Comparison of ENCODE assay signal across 8 cellular contexts in the genomic region with DNA sequence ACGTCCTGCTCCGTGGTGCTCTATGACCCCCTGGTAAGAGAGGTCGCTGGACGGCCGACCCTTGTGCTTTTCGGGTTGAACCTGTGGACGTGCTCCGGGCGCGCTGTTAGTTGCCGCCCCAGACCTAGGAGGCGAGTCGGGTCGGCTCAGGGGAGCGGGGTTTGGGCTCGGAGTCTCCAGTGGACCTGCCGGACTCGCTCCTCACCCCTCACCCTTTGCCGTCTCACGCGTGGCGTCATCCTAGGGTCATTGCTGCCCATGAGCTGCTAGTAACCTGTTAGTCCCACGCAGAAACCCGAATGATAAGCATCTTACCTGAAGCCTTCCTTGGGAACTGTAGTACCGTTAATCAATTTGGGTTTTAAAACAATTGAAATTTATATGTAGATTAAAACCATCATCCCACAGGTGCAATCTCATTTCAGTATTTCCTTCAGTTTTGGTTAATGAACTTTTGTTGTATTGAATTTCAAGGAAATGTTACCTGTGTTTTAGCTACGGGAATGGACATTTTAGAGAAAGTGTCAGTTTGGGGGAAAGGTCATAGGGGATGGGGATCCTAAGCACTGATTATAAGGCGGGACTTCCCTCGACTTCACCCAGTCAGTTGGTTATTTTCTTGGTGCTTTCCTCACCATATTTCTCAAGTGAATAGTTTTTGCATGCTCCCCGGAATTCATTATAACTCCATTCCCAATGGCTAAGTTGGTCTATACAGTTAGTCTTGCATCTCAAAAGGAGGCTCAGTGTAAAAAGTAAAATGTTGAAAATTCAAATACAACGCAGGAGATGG. TPM values are rescaled to one million over a fixed set of nuclear protein-coding genes. Genes with fewer than 3 reads are reported as not detected.
DNase-seq lines count a peak whose midpoint lies in the region; ATAC-seq and TF ChIP-seq lines count a peak whose summit lies in the region.

No MANE protein-coding gene starts in this region.

- peaks cover 9% of the 10 kb centered on the region for H3K36me3 ChIP-seq in SJSA1
- H3K36me3 ChIP-seq in esophagus squamous epithelium, result peaks cover 0 to 13% (median 0%) of the 10 kb centered on the region in 3 donors
- no peaks in the 10 kb centered on the region for H3K36me3 ChIP-seq in neutrophil

- H3K27me3 Mint-ChIP-seq in activated CD4-positive, alpha-beta T cell treated with anti-CD3 and anti-CD28 coated beads, Interleukin-2, amount 10 ng/mL, durations not matched to agents 24 days and 14 days, result no peaks in the 10 kb centered on the region

- peaks cover 3% of the 10 kb centered on the region for H3K9me3 Mint-ChIP-seq in activated CD4-positive, alpha-beta T cell treated with anti-CD3 and anti-CD28 coated beads, Interleukin-2, amount 10 ng/mL, durations not matched to agents 24 days and 14 days

- H3K4me3 Mint-ChIP-seq in activated CD4-positive, alpha-beta T cell treated with anti-CD3 and anti-CD28 coated beads, Interleukin-2, amount 10 ng/mL, durations not matched to agents 24 days and 14 days, result peak overlapping the region; percentile 94

- intact Hi-C loops in activated CD4-positive, alpha-beta T cell treated with anti-CD3 and anti-CD28 coated beads, Interleukin-2, amount 10 ng/mL, durations not matched to agents 24 days and 14 days (cut with micrococcal nuclease), result no loop called here
- intact Hi-C loops in esophagus squamous epithelium (cut with DNase I), result no loop called here

- TF ChIP-seq CTCF in esophagus squamous epithelium (IDR thresholded peaks at IDR 0.05), result no peak
- no peak for TF ChIP-seq CTCF in neutrophil (IDR thresholded peaks at IDR 0.05)

- H3K9me3 ChIP-seq in SJSA1 (replicated peaks) (no peaks in the 10 kb centered on the region), esophagus squamous epithelium (no peaks in the 10 kb centered on the region), neutrophil (no peaks in the 10 kb centered on the region)

- peaks cover 47% of the 10 kb centered on the region for H3K36me3 Mint-ChIP-seq in activated CD4-positive, alpha-beta T cell treated with anti-CD3 and anti-CD28 coated beads, Interleukin-2, amount 10 ng/mL, durations not matched to agents 24 days and 14 days (ENCODE audit: low read depth)

- DNase-seq in activated CD4-positive, alpha-beta T cell treated with anti-CD3 and anti-CD28 coated beads, Interleukin-2, amount 10 ng/mL, durations not matched to agents 24 days and 14 days, result no peak
- no peak for DNase-seq in activated CD4-positive, alpha-beta T cell treated with anti-CD3 and anti-CD28 coated beads for 48 hours
- DNase-seq in SJSA1 (ENCODE audit: low read depth in 1 of 2, low spot score in 2 of 2) (no peak), esophagus squamous epithelium (lab: John Stamatoyannopoulos, UW) (no peak), AML-193 (lab: John Stamatoyannopoulos, UW) (no peak)
- DNase-seq in NK-92 treated with Interleukin-12 subunit alpha and Interleukin-12 subunit beta, amount 100 ng/mL, for 24 hours (lab: John Stamatoyannopoulos, UW), result no peak

- WGBS in esophagus squamous epithelium, 2 donors, result 5 to 9% methylated on average over 8 to 12 of the region's 30 CpGs

- peaks cover 47% of the 10 kb centered on the region for H3K4me1 Mint-ChIP-seq in activated CD4-positive, alpha-beta T cell treated with anti-CD3 and anti-CD28 coated beads, Interleukin-2, amount 10 ng/mL, durations not matched to agents 24 days and 14 days

- H3K27me3 ChIP-seq in SJSA1 (replicated peaks) (no peaks in the 10 kb centered on the region), esophagus squamous epithelium (no peaks in the 10 kb centered on the region), neutrophil (no peaks in the 10 kb centered on the region)

- 0 out of 2 replicates have a peak, but pooled peaks cover 6% of the 10 kb centered on the region for H3K4me1 ChIP-seq in SJSA1 (replicated peaks)
- peaks cover 12 to 51% (median 14%) of the 10 kb centered on the region in 3 donors for H3K4me1 ChIP-seq in esophagus squamous epithelium
- H3K4me1 ChIP-seq in neutrophil (ENCODE audit: control insufficient read depth in 1 of 2, insufficient read depth in 1 of 2, low read depth in 1 of 2, low read length in 1 of 2), result peaks cover 20 to 24% of the 10 kb centered on the region in 2 experiments

- TF ChIP-seq POLR2A in esophagus squamous epithelium (IDR thresholded peaks at IDR 0.05), result no peak

- H3K27ac ChIP-seq in SJSA1 (peak overlapping the region; percentile 93), esophagus squamous epithelium (peak overlapping the region; percentile 98 to 100 (median 99)), neutrophil (peak overlapping the region; percentile 98)

- H3K27ac Mint-ChIP-seq in activated CD4-positive, alpha-beta T cell treated with anti-CD3 and anti-CD28 coated beads, Interleukin-2, amount 10 ng/mL, durations not matched to agents 24 days and 14 days, result peak overlapping the region; percentile 96

- peak overlapping the region; percentile 74 for H3K4me3 ChIP-seq in SJSA1
- peak overlapping the region; percentile 67 to 98 (median 86) for H3K4me3 ChIP-seq in esophagus squamous epithelium
- H3K4me3 ChIP-seq in neutrophil (ENCODE audit: low read depth in 1 of 2, low read length in 1 of 2), result peak overlapping the region; percentile 70 to 88

- ATAC-seq in HG02852 (IDR thresholded peaks at IDR 0.05; ENCODE audit: unreplicated experiment), result peak; percentile 22

RNA-seq across cellular contexts. Expression of a gene that starts 0.5 kb away (rescaled TPM):
- 104 and 111 TPM in 2 replicates for total RNA-seq in activated CD4-positive, alpha-beta T cell treated with anti-CD3 and anti-CD28 coated beads, Interleukin-2, amount 10 ng/mL, durations not matched to agents 24 days and 14 days
- total RNA-seq in SJSA1 (2014; rRNA removed; shearing (Covaris generic)), result 43.1 and 43.3 TPM in 2 replicates
- 10 to 100 TPM; 13.0 to 61.0 (median 28.0) TPM for total RNA-seq in esophagus squamous epithelium

RNA-seq across cellular contexts. Expression of a gene that starts 1.1 kb away (rescaled TPM):
- 51.2 and 51.5 TPM in 2 replicates for total RNA-seq in activated CD4-positive, alpha-beta T cell treated with anti-CD3 and anti-CD28 coated beads, Interleukin-2, amount 10 ng/mL, durations not matched to agents 24 days and 14 days
- total RNA-seq in SJSA1 (2014; rRNA removed; shearing (Covaris generic)), result 83.8 and 88.0 TPM in 2 replicates
- 10 to 100 TPM; 15.4 to 55.2 (median 43.6) TPM for total RNA-seq in esophagus squamous epithelium

RNA-seq across cellular contexts. Expression of a gene that starts 57.1 kb away (rescaled TPM):
- 0.21 and 0.57 TPM in 2 replicates for total RNA-seq in activated CD4-positive, alpha-beta T cell treated with anti-CD3 and anti-CD28 coated beads, Interleukin-2, amount 10 ng/mL, durations not matched to agents 24 days and 14 days
- total RNA-seq in SJSA1 (2014; rRNA removed; shearing (Covaris generic)), result 0.16 and 0.34 TPM in 2 replicates
- total RNA-seq in esophagus squamous epithelium, result 10 to 100 TPM in 1 of 4 donors, 1 to 10 TPM in 3; 4.4 to 11.8 (median 7.0) TPM
